2 cellular contexts compared by ENCODE assay signal in genomic region chr20:32569380-32570305, GRCh38.
TF ChIP-seq lines count a peak whose summit lies in the region.

No MANE protein-coding gene starts in this region.

TF ChIP-seq in HEK293, 187 proteins besides CTCF, POLR2A, EP300 and RAD21 (continued from another document):
- no peak for TF ChIP-seq KLF8 (tag by site-specific recombination; IDR thresholded peaks at IDR 0.05)
- peak; percentile 83 for TF ChIP-seq WT1 (tag by site-specific recombination; IDR thresholded peaks at IDR 0.05)
- TF ChIP-seq ZBTB8A (tag by site-specific recombination; IDR thresholded peaks at IDR 0.05): no peak

TF ChIP-seq in H1, 55 proteins besides CTCF, POLR2A, EP300 and RAD21:
- TF ChIP-seq RNF2 (IDR thresholded peaks at IDR 0.05; ENCODE audit: borderline replicate concordance, low read depth, low read length, missing control alignments, poor library complexity, severe bottlenecking) (no peak), SP4 (IDR thresholded peaks at IDR 0.05; ENCODE audit: low read length) (no peak)
